In genomic region chr12:7092229-7092985, GRCh38 we compare ENCODE assay signal across 8 cellular contexts. TPM values are rescaled to one million over a fixed set of nuclear protein-coding genes. Genes with fewer than 3 reads are reported as not detected.
DNase-seq lines count a peak whose midpoint lies in the region; ATAC-seq, FAIRE-seq and TF ChIP-seq lines count a peak whose summit lies in the region.

C1R (minus strand) TSS chr12:7092445; CDS start chr12:7092388, 57 bp downstream.

- H3K9me3 ChIP-seq in keratinocyte (ENCODE audit: control insufficient read depth, low read depth, low read length), result no peaks in the 10 kb centered on the region

- no peaks in the 10 kb centered on the region for H3K79me2 ChIP-seq in keratinocyte (ENCODE audit: control insufficient read depth, insufficient read depth, low read length)

- no peaks in the 10 kb centered on the region for H3K27me3 ChIP-seq in keratinocyte (ENCODE audit: control insufficient read depth, extremely low read depth, insufficient read depth, low read length)

- no peak within 1 kb of the TSS for H3K4me3 ChIP-seq in NB4 (ENCODE audit: low read depth, low read length)
- peak within 1 kb of the TSS in 2 of 3 experiments; percentile 61 to 72 for H3K4me3 ChIP-seq in keratinocyte (ENCODE audit: control insufficient read depth in 2 of 3, extremely low read depth in 1 of 3, insufficient read depth in 2 of 3, low read depth in 1 of 3, low read length in 3 of 3)

- TF ChIP-seq CTCF in NB4 (IDR thresholded peaks at IDR 0.05; ENCODE audit: low read depth, low read length) (peak; percentile 88), keratinocyte (optimal IDR thresholded peaks at IDR 0.05 in 1 of 3, IDR thresholded peaks at IDR 0.05 in 1 of 3, conservative IDR thresholded peaks at IDR 0.05 in 1 of 3; ENCODE audit: extremely low read depth in 1 of 3, insufficient read depth in 2 of 3, low read length in 3 of 3) (peak; percentile 71 to 84 (median 77))

- peak within 1 kb of the TSS; percentile 61 for H3K9ac ChIP-seq in keratinocyte (ENCODE audit: control insufficient read depth, extremely low read depth, insufficient read depth, low read length)

- H3K4me1 Mint-ChIP-seq in central memory CD8-positive, alpha-beta T cell, result peaks cover 14% of the 10 kb centered on the region

- no peaks in the 10 kb centered on the region for H3K27me3 Mint-ChIP-seq in central memory CD8-positive, alpha-beta T cell

- H3K27ac Mint-ChIP-seq in central memory CD8-positive, alpha-beta T cell (ENCODE audit: low read depth), result no peak within 1 kb of the TSS

- peak; percentile 62 for FAIRE-seq in keratinocyte (lab: Jason Lieb, UNC)

- DNase-seq in NCI-H1092 treated with DMSO at 0.1 percent for 48 hours (lab: John Stamatoyannopoulos, UW) (peak; percentile 18), NCI-H1092 (lab: John Stamatoyannopoulos, UW) (no peak), NB4 (ENCODE audit: low read depth) (peak; percentile 61), keratinocyte (ENCODE audit: low read depth, low spot score) (no peak)
- DNase-seq in activated CD4-positive, CD25-positive, alpha-beta regulatory T cell treated with anti-CD3 and anti-CD28 coated beads, Interleukin-2, amount 50 U/mL, for 16 hours (ENCODE audit: low read depth, low spot score), result peak; percentile 45
- peak; percentile 54 to 56 for DNase-seq in central memory CD8-positive, alpha-beta T cell (ENCODE audit: low spot score in 2 of 2)
- DNase-seq in stimulated activated CD4-positive, alpha-beta T cell treated with anti-CD3 and anti-CD28 coated beads, Interleukin-12 subunit alpha, Interleukin-12 subunit beta, amount 100 ng/mL, for 48 hours (ENCODE audit: low read depth in 2 of 3, low spot score in 1 of 3), result peak; percentile 45 to 72 (median 52)

- no peak within 1 kb of the TSS for H3K27ac ChIP-seq in keratinocyte (ENCODE audit: control insufficient read depth, insufficient read depth, low read length)

- peak within 1 kb of the TSS; percentile 79 for H3K4me2 ChIP-seq in keratinocyte (ENCODE audit: control insufficient read depth, extremely low read depth, insufficient read depth, low read depth, low read length)

- peaks cover 6% of the 10 kb centered on the region for H3K4me1 ChIP-seq in keratinocyte (ENCODE audit: control insufficient read depth, extremely low read depth, insufficient read depth, low read length)

- no peaks in the 10 kb centered on the region for H4K20me1 ChIP-seq in keratinocyte (ENCODE audit: control insufficient read depth, extremely low read depth, insufficient read depth, low read length)

- peaks cover 4% of the 10 kb centered on the region for H3K36me3 Mint-ChIP-seq in central memory CD8-positive, alpha-beta T cell (ENCODE audit: insufficient read depth)

- H3K4me3 Mint-ChIP-seq in central memory CD8-positive, alpha-beta T cell, result peak within 1 kb of the TSS; percentile 79

- peak; percentile 64 for ATAC-seq in central memory CD8-positive, alpha-beta T cell (replicated peaks; ENCODE audit: extremely low read depth, poor library complexity, severe bottlenecking)
- ATAC-seq in HG02642 (IDR thresholded peaks at IDR 0.05; ENCODE audit: poor library complexity, unreplicated experiment), result no peak

- no peaks in the 10 kb centered on the region for H3K9me3 Mint-ChIP-seq in central memory CD8-positive, alpha-beta T cell

- H3K36me3 ChIP-seq in keratinocyte (ENCODE audit: control insufficient read depth in 2 of 2, extremely low read depth in 1 of 2, insufficient read depth in 2 of 2, low read length in 2 of 2), result peaks cover 0 to 2% of the 10 kb centered on the region in 2 experiments

- TF ChIP-seq POLR2A in NB4 (IDR thresholded peaks at IDR 0.05; ENCODE audit: extremely low read depth, insufficient read length), result no peak

- H2AFZ ChIP-seq in keratinocyte (ENCODE audit: control insufficient read depth, low read length), result peak within 1 kb of the TSS; percentile 93

- no peaks in the 10 kb centered on the region for H3K9me1 ChIP-seq in keratinocyte (ENCODE audit: control insufficient read depth, extremely low read depth, insufficient read depth, low read length)

- dilution Hi-C loops in keratinocyte (cut with MboI; ENCODE audit: extremely low pct_ligation_motif_present, low sequenced_read_pairs), result no loop called here

RNA-seq across cellular contexts. Expression of gene C1R, which starts in this region (rescaled TPM):
- 2.8 to 8.0 TPM (median 3.2 TPM) in 3 replicates for polyA plus RNA-seq in keratinocyte
- polyA plus RNA-seq in keratinocyte (2011; ENCODE audit: low read depth), result 0.52 TPM
- 1.3 and 1.7 TPM in 2 replicates for polyA plus RNA-seq in keratinocyte (2011; cell fraction: cytosol; rRNA removed)
- 3.8 and 4.6 TPM in 2 replicates for polyA plus RNA-seq in keratinocyte (2011; cell fraction: nucleus; rRNA removed)
- polyA plus RNA-seq in keratinocyte (2012; ENCODE audit: low replicate concordance), result 0.85 and 2.5 TPM in 2 replicates
- polyA minus RNA-seq in keratinocyte, result 1.8 to 11.9 TPM (median 5.3 TPM) in 3 replicates
- polyA minus RNA-seq in keratinocyte (2011; cell fraction: cytosol; rRNA and poly(A)+ RNA removed), result 1.5 TPM
- polyA minus RNA-seq in keratinocyte (2011; cell fraction: nucleus; rRNA and poly(A)+ RNA removed), result 2.6 and 4.3 TPM in 2 replicates

Comparison
In these comparisons a context has a peak if more than half of its experiments do, and no peak if none do; other contexts are left out.
1. DNase-seq: peak in NCI-H1092 treated with DMSO at 0.1 percent for 48 hours (single experiment), NB4 (single experiment), activated CD4-positive, CD25-positive, alpha-beta regulatory T cell treated with anti-CD3 and anti-CD28 coated beads, Interleukin-2, amount 50 U/mL, for 16 hours (single experiment), central memory CD8-positive, alpha-beta T cell (2 of 2) and stimulated activated CD4-positive, alpha-beta T cell treated with anti-CD3 and anti-CD28 coated beads, Interleukin-12 subunit alpha, Interleukin-12 subunit beta, amount 100 ng/mL, for 48 hours (3 of 3); none in NCI-H1092 (single experiment) and keratinocyte (single experiment).